Comparison of ENCODE assay signal across 8 cellular contexts in the genomic region with DNA sequence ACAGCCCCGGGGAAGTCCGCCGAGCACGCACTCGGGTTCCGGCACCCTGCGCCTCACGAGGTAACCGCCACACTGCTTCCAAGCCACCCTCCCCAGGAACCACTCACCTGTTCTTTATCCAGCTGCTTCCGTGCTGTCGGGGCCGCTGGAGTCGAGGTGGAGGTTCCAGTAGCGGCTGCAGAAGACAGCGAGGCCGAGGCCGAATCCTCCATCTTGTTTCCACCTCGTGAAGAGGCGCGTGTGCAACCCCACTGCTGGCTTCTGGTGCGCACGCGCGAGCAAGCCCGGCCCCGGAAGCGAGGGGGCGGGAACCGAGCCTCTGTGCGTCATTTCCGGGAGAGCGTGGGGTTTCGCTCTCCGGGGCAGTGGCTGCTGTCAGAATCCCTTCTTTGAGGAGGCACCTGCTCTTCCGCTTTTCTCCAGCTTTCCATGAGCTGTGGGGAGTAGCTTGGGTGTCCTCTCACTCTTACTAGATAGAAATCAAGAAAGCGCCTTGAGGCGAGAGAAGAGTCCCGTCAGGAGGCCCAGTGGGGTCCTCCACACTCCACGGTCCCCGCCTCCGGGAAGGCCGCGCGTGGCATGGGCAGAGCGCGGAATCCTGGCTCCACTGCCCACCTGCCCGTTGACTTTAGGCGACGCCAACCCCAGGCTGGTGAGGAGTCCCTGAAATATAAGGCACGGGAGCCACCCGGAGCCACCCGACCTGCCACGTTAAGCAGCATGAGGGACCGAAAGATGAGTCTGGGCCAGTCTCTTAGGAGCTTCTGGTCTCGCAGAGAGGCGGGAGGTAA. TPM values are rescaled to one million over a fixed set of nuclear protein-coding genes. Genes with fewer than 3 reads are reported as not detected.
DNase-seq lines count a peak whose midpoint lies in the region; ATAC-seq and TF ChIP-seq lines count a peak whose summit lies in the region.

A gene (minus strand): TSS at position 242 of the 791 bp plus-strand sequence. CDS start 30 bp downstream, at position 212.

- peaks cover 4% of the 10 kb centered on the region; the same call in 1 of the 2 replicates for H3K4me1 ChIP-seq in HUES48 (ENCODE audit: control insufficient read depth, insufficient read depth, low read length)
- peaks cover 2% of the 10 kb centered on the region for H3K4me1 ChIP-seq in NT2/D1 (ENCODE audit: insufficient read depth, insufficient read length)
- no peaks in the 10 kb centered on the region for H3K4me1 ChIP-seq in endodermal cell (ENCODE audit: control insufficient read depth, insufficient read depth, low read length)
- H3K4me1 ChIP-seq in mesodermal cell (ENCODE audit: control insufficient read depth, insufficient read depth, low read length, poor library complexity, severe bottlenecking) = peaks cover 7% of the 10 kb centered on the region

- H3K9me3 Mint-ChIP-seq in Calu3 (ENCODE audit: low read depth, unreplicated experiment) (no peaks in the 10 kb centered on the region), endodermal cell (no peaks in the 10 kb centered on the region)
- no peaks in the 10 kb centered on the region for H3K9me3 Mint-ChIP-seq in activated CD8-positive, alpha-beta memory T cell treated with anti-CD3 and anti-CD28 coated beads, Interleukin-2, amount 10 ng/mL, durations not matched to agents 7 days and 5 days (ENCODE audit: low read depth)

- peaks cover 19% of the 10 kb centered on the region for H3K4me1 Mint-ChIP-seq in Calu3 (ENCODE audit: low read depth, unreplicated experiment)
- H3K4me1 Mint-ChIP-seq in activated CD8-positive, alpha-beta memory T cell treated with anti-CD3 and anti-CD28 coated beads, Interleukin-2, amount 10 ng/mL, durations not matched to agents 7 days and 5 days = peaks cover 51% of the 10 kb centered on the region
- H3K4me1 Mint-ChIP-seq in endodermal cell = peaks cover 6% of the 10 kb centered on the region

- H3K27ac Mint-ChIP-seq in Calu3 (ENCODE audit: unreplicated experiment) = peak within 1 kb of the TSS; percentile 93
- peak within 1 kb of the TSS; percentile 96 for H3K27ac Mint-ChIP-seq in activated CD8-positive, alpha-beta memory T cell treated with anti-CD3 and anti-CD28 coated beads, Interleukin-2, amount 10 ng/mL, durations not matched to agents 7 days and 5 days
- H3K27ac Mint-ChIP-seq in endodermal cell = peak within 1 kb of the TSS; percentile 96

- H3K4me3 ChIP-seq in HUES48 (ENCODE audit: low read depth, low read length) = peak within 1 kb of the TSS; percentile 99
- peak within 1 kb of the TSS; percentile 95 for H3K4me3 ChIP-seq in NT2/D1 (ENCODE audit: insufficient read length, low read depth)
- peak within 1 kb of the TSS; percentile 96 for H3K4me3 ChIP-seq in endodermal cell (ENCODE audit: low read length)
- peak within 1 kb of the TSS; percentile 97 for H3K4me3 ChIP-seq in mesodermal cell (ENCODE audit: extremely low read depth, insufficient read depth, low read length, poor library complexity, severe bottlenecking)

- H3K27ac ChIP-seq in HUES48 (ENCODE audit: low read depth, low read length) (peak within 1 kb of the TSS; percentile 80), endodermal cell (ENCODE audit: low read depth, low read length) (peak within 1 kb of the TSS; percentile 77), mesodermal cell (ENCODE audit: low read depth, low read length, severe bottlenecking) (peak within 1 kb of the TSS; percentile 86)

- H3K4me3 Mint-ChIP-seq in Calu3 (ENCODE audit: low read depth, unreplicated experiment) (peak within 1 kb of the TSS; percentile 98), endodermal cell (peak within 1 kb of the TSS; percentile 96)
- peak within 1 kb of the TSS; percentile 93 for H3K4me3 Mint-ChIP-seq in activated CD8-positive, alpha-beta memory T cell treated with anti-CD3 and anti-CD28 coated beads, Interleukin-2, amount 10 ng/mL, durations not matched to agents 7 days and 5 days

- intact Hi-C loops in Calu3 (cut with micrococcal nuclease; ENCODE audit: unreplicated experiment) = no loop called here

- peak; percentile 69 for ATAC-seq in GM21423 (IDR thresholded peaks at IDR 0.05; ENCODE audit: unreplicated experiment)
- peak; percentile 90 for ATAC-seq in activated CD8-positive, alpha-beta memory T cell treated with anti-CD3 and anti-CD28 coated beads, Interleukin-2, amount 10 ng/mL, durations not matched to agents 7 days and 5 days

- H3K36me3 ChIP-seq in HUES48 (ENCODE audit: control insufficient read depth, insufficient read depth, low read length) (peaks cover 37% of the 10 kb centered on the region), NT2/D1 (ENCODE audit: insufficient read depth, insufficient read length, low read length) (peaks cover 46% of the 10 kb centered on the region), endodermal cell (ENCODE audit: control insufficient read depth, insufficient read depth, low read length) (peaks cover 31% of the 10 kb centered on the region), mesodermal cell (ENCODE audit: control insufficient read depth, insufficient read depth, low read length) (peaks cover 36% of the 10 kb centered on the region)

- H3K27me3 Mint-ChIP-seq in Calu3 (ENCODE audit: unreplicated experiment) = no peaks in the 10 kb centered on the region
- no peaks in the 10 kb centered on the region for H3K27me3 Mint-ChIP-seq in activated CD8-positive, alpha-beta memory T cell treated with anti-CD3 and anti-CD28 coated beads, Interleukin-2, amount 10 ng/mL, durations not matched to agents 7 days and 5 days
- no peaks in the 10 kb centered on the region for H3K27me3 Mint-ChIP-seq in endodermal cell (ENCODE audit: insufficient read depth)

- CTCF ChIA-PET in Calu3 (lab: Charles Lee) = interaction anchor here (0.6 to 1.6 kb wide), 2 partner anchors 16 to 593 kb away, joined by 3 to 6 read pairs; no protein-coding TSS in a partner anchor
- CTCF ChIA-PET in activated CD8-positive, alpha-beta memory T cell treated with anti-CD3 and anti-CD28 coated beads, Interleukin-2, amount 10 ng/mL, durations not matched to agents 7 days and 5 days (lab: Charles Lee) = interaction anchor here (0.8 to 1.3 kb wide), 3 partner anchors 15 to 217 kb away, joined by 3 to 4 read pairs (median 4); a partner anchor contains a TSS

- BruUV-seq in Calu3 (replicated peaks; lab: Mats Ljungman, UMichigan) = TSS peak; percentile 73

- 0 to 1% methylated on average over 33 to 56 of the region's 56 CpGs for WGBS in endodermal cell (ENCODE audit: insufficient coverage in 1 of 2, insufficient read length in 1 of 2), 2 experiments
- 1% methylated on average over 41 of the region's 56 CpGs for WGBS in mesodermal cell (ENCODE audit: insufficient coverage in 2 of 2), 2 experiments

- H3K9me3 ChIP-seq in HUES48 (ENCODE audit: control insufficient read depth, insufficient read depth, low read length) (no peaks in the 10 kb centered on the region), NT2/D1 (ENCODE audit: insufficient read depth, low read length) (no peaks in the 10 kb centered on the region), endodermal cell (ENCODE audit: control insufficient read depth, low read length) (no peaks in the 10 kb centered on the region), mesodermal cell (ENCODE audit: control insufficient read depth, low read length) (no peaks in the 10 kb centered on the region)

- no peak for TF ChIP-seq CTCF in Calu3 (IDR thresholded peaks at IDR 0.05; ENCODE audit: unreplicated experiment)
- no peak for TF ChIP-seq CTCF in endodermal cell (conservative IDR thresholded peaks at IDR 0.05)

- H3K36me3 Mint-ChIP-seq in Calu3 (ENCODE audit: insufficient read depth, unreplicated experiment) (peaks cover 63% of the 10 kb centered on the region), endodermal cell (ENCODE audit: low read depth) (peaks cover 32% of the 10 kb centered on the region)
- peaks cover 36% of the 10 kb centered on the region for H3K36me3 Mint-ChIP-seq in activated CD8-positive, alpha-beta memory T cell treated with anti-CD3 and anti-CD28 coated beads, Interleukin-2, amount 10 ng/mL, durations not matched to agents 7 days and 5 days

- DNase-seq in Calu3 (peak; percentile 96), NT2/D1 (ENCODE audit: low read depth, low spot score) (peak; percentile 88), endodermal cell (peak; percentile 96)
- DNase-seq in activated CD8-positive, alpha-beta memory T cell treated with anti-CD3 and anti-CD28 coated beads, Interleukin-2, amount 10 ng/mL, durations not matched to agents 7 days and 5 days = peak; percentile 95
- peak; percentile 94 for DNase-seq in stimulated activated CD8-positive, alpha-beta memory T cell treated with anti-CD3 and anti-CD28 coated beads, Interleukin-15, amount 100 ng/mL, for 24 hours (ENCODE audit: low read depth)

- peak within 1 kb of the TSS; percentile 95 for H3K9ac ChIP-seq in HUES48 (ENCODE audit: low read depth, low read length)
- H3K9ac ChIP-seq in NT2/D1 (ENCODE audit: insufficient read length, low read depth) = peak within 1 kb of the TSS; percentile 98
- H3K9ac ChIP-seq in endodermal cell (ENCODE audit: extremely low read depth, low read length, poor library complexity, severe bottlenecking) = peak within 1 kb of the TSS; percentile 88

- no peaks in the 10 kb centered on the region for H3K27me3 ChIP-seq in HUES48 (ENCODE audit: control insufficient read depth, insufficient read depth, low read length)
- H3K27me3 ChIP-seq in NT2/D1 (ENCODE audit: insufficient read depth, insufficient read length) = no peaks in the 10 kb centered on the region
- no peaks in the 10 kb centered on the region for H3K27me3 ChIP-seq in endodermal cell (ENCODE audit: control insufficient read depth, insufficient read depth, low read length, poor library complexity, severe bottlenecking)

RNA-seq across cellular contexts. Expression of the gene that starts here (rescaled TPM):
- total RNA-seq in Calu3 (2022) = 239 and 247 TPM in 2 replicates
- 100 to 1,000 TPM; 128 to 221 TPM for total RNA-seq in activated CD8-positive, alpha-beta memory T cell treated with anti-CD3 and anti-CD28 coated beads, Interleukin-2, amount 10 ng/mL, durations not matched to agents 7 days and 5 days
- 100 to 1,000 TPM; 148 to 162 TPM for total RNA-seq in endodermal cell
- 159 TPM for polyA plus RNA-seq in endodermal cell (2013, experiment 1 of 2)
- polyA plus RNA-seq in endodermal cell (2013, experiment 2 of 2) = 146 TPM
- polyA plus RNA-seq in mesodermal cell (2013, experiment 1 of 2) = 124 TPM
- 146 TPM for polyA plus RNA-seq in mesodermal cell (2013, experiment 2 of 2)

Comparison
In these comparisons a context has a peak if more than half of its experiments do, and no peak if none do; other contexts are left out.
1. Peak in every context shown above with its lines: DNase-seq, ATAC-seq, H3K4me3 ChIP-seq and H3K27ac ChIP-seq.